23 cellular contexts compared by ENCODE assay signal in genomic region chr1:21774835-21775541, GRCh38. TPM values are rescaled to one million over a fixed set of nuclear protein-coding genes. Genes with fewer than 3 reads are reported as not detected.
DNase-seq lines count a peak whose midpoint lies in the region; ATAC-seq lines count a peak whose summit lies in the region.
"Had no signal": no experiment of that assay in that cellular context is flagged by ENCODE, and none has a peak within 500 bp of the region (broad histone marks: within the 10 kb centered on the region; RNA-seq: fewer than 3 reads in every experiment).

No MANE protein-coding gene starts in this region.

- peak overlapping the region; percentile 59 for H3K27ac ChIP-seq in layer of hippocampus (ENCODE audit: low read depth, low read length)
- peak overlapping the region; percentile 91 for H3K27ac ChIP-seq in temporal lobe (ENCODE audit: low read depth, low read length)
- H3K27ac ChIP-seq: left ventricle myocardium inferior, thyroid gland had no signal

- H3K4me3 Mint-ChIP-seq in activated naive CD4-positive, alpha-beta T cell treated with anti-CD3 and anti-CD28 coated beads for 36 hours, result no peak overlapping the region
- H3K4me3 Mint-ChIP-seq in activated T-helper 17 cell treated with anti-CD3 and anti-CD28 coated beads, Interleukin-2, amount 50 U/mL, for 72 hours, result no peak overlapping the region
- H3K4me3 Mint-ChIP-seq: nephron progenitor cell had no signal

- intact Hi-C loops in activated naive CD4-positive, alpha-beta T cell treated with anti-CD3 and anti-CD28 coated beads for 36 hours (cut with micrococcal nuclease), result loop anchor here (5.0 kb wide), 1 partner anchor 598 kb away; the partner anchor contains the start of gene EIF4G3

- no peaks in the 10 kb centered on the region for H3K9me3 Mint-ChIP-seq in activated naive CD4-positive, alpha-beta T cell treated with anti-CD3 and anti-CD28 coated beads for 36 hours
- H3K9me3 Mint-ChIP-seq in activated T-helper 17 cell treated with anti-CD3 and anti-CD28 coated beads, Interleukin-2, amount 50 U/mL, for 72 hours, result no peaks in the 10 kb centered on the region

- H3K27ac Mint-ChIP-seq in activated naive CD4-positive, alpha-beta T cell treated with anti-CD3 and anti-CD28 coated beads for 36 hours, result peak overlapping the region; percentile 70
- H3K27ac Mint-ChIP-seq in activated T-helper 17 cell treated with anti-CD3 and anti-CD28 coated beads, Interleukin-2, amount 50 U/mL, for 72 hours, result peak overlapping the region; percentile 71

- H3K36me3 Mint-ChIP-seq in activated naive CD4-positive, alpha-beta T cell treated with anti-CD3 and anti-CD28 coated beads for 36 hours (ENCODE audit: low read depth), result peaks cover 11% of the 10 kb centered on the region
- peaks cover 61% of the 10 kb centered on the region for H3K36me3 Mint-ChIP-seq in activated T-helper 17 cell treated with anti-CD3 and anti-CD28 coated beads, Interleukin-2, amount 50 U/mL, for 72 hours (ENCODE audit: low read depth)

- no peak for ATAC-seq in activated T-helper 17 cell treated with anti-CD3 and anti-CD28 coated beads, Interleukin-2, amount 50 U/mL, for 72 hours (replicated peaks)
- ATAC-seq: HCT116, sciatic nerve had no signal

- peaks cover 50% of the 10 kb centered on the region for H3K4me1 Mint-ChIP-seq in activated naive CD4-positive, alpha-beta T cell treated with anti-CD3 and anti-CD28 coated beads for 36 hours (ENCODE audit: low read depth)
- peaks cover 35% of the 10 kb centered on the region for H3K4me1 Mint-ChIP-seq in activated T-helper 17 cell treated with anti-CD3 and anti-CD28 coated beads, Interleukin-2, amount 50 U/mL, for 72 hours

- no peaks in the 10 kb centered on the region for H3K27me3 Mint-ChIP-seq in activated naive CD4-positive, alpha-beta T cell treated with anti-CD3 and anti-CD28 coated beads for 36 hours (ENCODE audit: low read depth)
- H3K27me3 Mint-ChIP-seq in activated T-helper 17 cell treated with anti-CD3 and anti-CD28 coated beads, Interleukin-2, amount 50 U/mL, for 72 hours, result no peaks in the 10 kb centered on the region

- DNase-seq in activated naive CD4-positive, alpha-beta T cell treated with anti-CD3 and anti-CD28 coated beads for 36 hours, result no peak
- DNase-seq in activated naive CD4-positive, alpha-beta T cell (lab: John Stamatoyannopoulos, UW), result no peak
- no peak for DNase-seq in stimulated activated CD4-positive, alpha-beta T cell treated with anti-CD3 and anti-CD28 coated beads, Interleukin-4, amount 100 ng/mL, for 1 hour
- DNase-seq in NCI-H774 (lab: John Stamatoyannopoulos, UW), result no peak
- no peak for DNase-seq in activated CD4-positive, alpha-beta T cell treated with anti-CD3 and anti-CD28 coated beads, Interleukin-2, amount 50 U/mL, for 1 hour
- DNase-seq: activated CD4-positive, alpha-beta T cell treated with anti-CD3 and anti-CD28 coated beads for 1 hour; activated CD8-positive, alpha-beta memory T cell treated with anti-CD3 and anti-CD28 coated beads for 24 hours; Karpas-422; left ventricle myocardium inferior; midbrain; NCI-H1048; NCI-H187; NCI-H526 treated with DMSO at 0.1 percent for 48 hours; nephron progenitor cell; posterior cingulate gyrus; thyroid gland had no signal

- CTCF ChIA-PET in activated naive CD4-positive, alpha-beta T cell treated with anti-CD3 and anti-CD28 coated beads for 36 hours (lab: Charles Lee), result interaction anchor here (0.6 kb wide), 1 partner anchor 14 kb away, joined by 4 read pairs; no protein-coding TSS in a partner anchor

- no peaks in the 10 kb centered on the region for H3K27me3 ChIP-seq in layer of hippocampus (ENCODE audit: control insufficient read depth, insufficient read depth, low read length)
- H3K27me3 ChIP-seq: thyroid gland had no signal

RNA-seq across cellular contexts. Expression of gene USP48, which starts 8.0 kb away (rescaled TPM):
- total RNA-seq in activated naive CD4-positive, alpha-beta T cell treated with anti-CD3 and anti-CD28 coated beads for 36 hours, result 10 to 100 TPM; 89.9 to 93.4 TPM
- total RNA-seq in activated T-helper 17 cell treated with anti-CD3 and anti-CD28 coated beads, Interleukin-2, amount 50 U/mL, for 72 hours, result 100 to 1,000 TPM; 107 to 209 TPM
- 67.9 TPM for total RNA-seq in temporal lobe

RNA-seq across cellular contexts. Expression of gene LDLRAD2, which starts 37.1 kb away (rescaled TPM):
- total RNA-seq in activated naive CD4-positive, alpha-beta T cell treated with anti-CD3 and anti-CD28 coated beads for 36 hours, result not detected
- total RNA-seq in activated T-helper 17 cell treated with anti-CD3 and anti-CD28 coated beads, Interleukin-2, amount 50 U/mL, for 72 hours, result not detected
- total RNA-seq in temporal lobe, result not detected
- total RNA-seq: A172, Daoy, left ventricle myocardium inferior had no signal
